In the genomic region with DNA sequence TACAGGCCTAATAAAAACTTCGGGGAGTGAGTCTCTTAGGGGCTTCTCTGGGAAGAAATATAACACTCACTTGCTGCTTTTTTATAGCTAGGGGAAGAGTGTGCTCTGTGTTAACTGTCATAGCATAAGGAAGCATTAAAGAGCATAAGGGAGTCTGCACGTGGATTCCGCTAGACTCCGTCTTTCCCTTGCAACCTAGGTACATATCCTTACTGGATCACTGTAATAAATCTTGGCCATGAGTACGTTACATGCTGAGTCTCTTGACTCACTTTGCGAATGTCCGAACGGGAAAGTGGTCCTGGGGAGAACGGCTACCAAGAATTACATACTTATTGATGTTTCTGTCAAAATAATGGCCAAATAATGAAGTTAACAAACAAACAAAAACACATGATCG, we compare ENCODE assay signal across 16 cellular contexts.
DNase-seq lines count a peak whose midpoint lies in the region; ATAC-seq, FAIRE-seq and TF ChIP-seq lines count a peak whose summit lies in the region.
"Had no signal": no experiment of that assay in that cellular context is flagged by ENCODE, and none has a peak within 500 bp of the region (broad histone marks: within the 10 kb centered on the region; RNA-seq: fewer than 3 reads in every experiment).

No MANE protein-coding gene starts in this region.

- FAIRE-seq in GM19239 (lab: Jason Lieb, UNC), result no peak
- FAIRE-seq: GM12878 had no signal

- no peak overlapping the region for H2BK12ac ChIP-seq in mesenchymal stem cell (ENCODE audit: low read length in 2 of 2)

- no peak overlapping the region for H3K23ac ChIP-seq in mesenchymal stem cell (ENCODE audit: low read length in 2 of 2)

- H2BK120ac ChIP-seq in mesenchymal stem cell (ENCODE audit: low read depth, low read length), result no peak overlapping the region

- H3K36me3 ChIP-seq in HEK293 (ENCODE audit: control insufficient read depth in 2 of 2, insufficient read depth in 1 of 2, low read length in 2 of 2) (no peaks in the 10 kb centered on the region), mesenchymal stem cell (ENCODE audit: control insufficient read depth in 1 of 2, insufficient read depth in 2 of 2, low read depth in 1 of 2, low read length in 2 of 2) (no peaks in the 10 kb centered on the region)

- no peak overlapping the region for H2AK5ac ChIP-seq in mesenchymal stem cell (ENCODE audit: low read length, severe bottlenecking)

- no peak overlapping the region for H3K9ac ChIP-seq in mesenchymal stem cell (ENCODE audit: low read length)

- no peak for DNase-seq in WTC11 (ENCODE audit: low spot score)
- no peak for DNase-seq in mesenchymal stem cell
- DNase-seq in T-helper 9 cell, result no peak
- DNase-seq in GM19239 (ENCODE audit: insufficient read length, low spot score), result no peak
- DNase-seq: C1 segment of cervical spinal cord; CD4-positive, alpha-beta memory T cell; COR-L47; DMS153; DMS79; EL; GDM1; H9 had no signal

- no peak overlapping the region for H2AFZ ChIP-seq in mesenchymal stem cell (ENCODE audit: low read depth, low read length)

- no peak overlapping the region for H4K8ac ChIP-seq in mesenchymal stem cell (ENCODE audit: low read length)

- H3K79me1 ChIP-seq in mesenchymal stem cell (replicated peaks; ENCODE audit: low read length, poor library complexity, severe bottlenecking), result no peaks in the 10 kb centered on the region

- POLR2A ChIA-PET in HEK293 (lab: Yijun Ruan, JAX) (no interaction called here), WTC11 (lab: Charles Lee) (no interaction called here)

- no peak overlapping the region for H3K4me3 Mint-ChIP-seq in WTC11
- H3K4me3 Mint-ChIP-seq: CD4-positive, alpha-beta memory T cell; H9 had no signal

- no peaks in the 10 kb centered on the region for H3K27me3 ChIP-seq in mesenchymal stem cell (ENCODE audit: control insufficient read depth in 1 of 2, insufficient read depth in 1 of 2, low read length in 2 of 2)

- H3K4ac ChIP-seq in mesenchymal stem cell (ENCODE audit: low read depth in 1 of 2, low read length in 2 of 2), result no peak overlapping the region

- no peaks in the 10 kb centered on the region for H3K9me3 ChIP-seq in HEK293 (ENCODE audit: control insufficient read depth, insufficient read depth, low read depth, low read length)
- no peaks in the 10 kb centered on the region for H3K9me3 ChIP-seq in mesenchymal stem cell (ENCODE audit: control insufficient read depth, low read length)

- peak overlapping the region; percentile 4 for H3K4me2 ChIP-seq in mesenchymal stem cell (ENCODE audit: low read length, poor library complexity, severe bottlenecking)

- no peak overlapping the region for H3K14ac ChIP-seq in mesenchymal stem cell (ENCODE audit: low read length in 2 of 2)

- no peak overlapping the region for H4K91ac ChIP-seq in mesenchymal stem cell (ENCODE audit: low read length)

- no peak overlapping the region for H2BK15ac ChIP-seq in mesenchymal stem cell (ENCODE audit: low read depth, poor library complexity, severe bottlenecking)

- no peaks in the 10 kb centered on the region for H3K27me3 Mint-ChIP-seq in WTC11 (ENCODE audit: low read depth)
- H3K27me3 Mint-ChIP-seq: CD4-positive, alpha-beta memory T cell had no signal

- ATAC-seq in WTC11, result no peak
- no peak for ATAC-seq in GM21717 (IDR thresholded peaks at IDR 0.05; ENCODE audit: unreplicated experiment)
- ATAC-seq: GM12878, HCT116 had no signal

- H3K27ac ChIP-seq in HEK293 (ENCODE audit: extremely low read depth, low read depth, low read length) (no peak overlapping the region), mesenchymal stem cell (ENCODE audit: low read length, poor library complexity, severe bottlenecking) (no peak overlapping the region)

- no peak overlapping the region for H3K18ac ChIP-seq in mesenchymal stem cell (ENCODE audit: low read depth in 1 of 2, low read length in 2 of 2)

- peak overlapping the region; percentile 58; the same call in 1 of the 2 replicates for H3K27ac Mint-ChIP-seq in WTC11
- H3K27ac Mint-ChIP-seq: CD4-positive, alpha-beta memory T cell had no signal

- H2BK5ac ChIP-seq in mesenchymal stem cell (ENCODE audit: low read depth, low read length, poor library complexity, severe bottlenecking), result no peak overlapping the region

- H3K4me3 ChIP-seq in HEK293 (ENCODE audit: low read depth, low read length) (no peak overlapping the region), mesenchymal stem cell (ENCODE audit: insufficient read depth in 1 of 2, low read depth in 1 of 2, low read length in 2 of 2) (no peak overlapping the region)
- H3K4me3 ChIP-seq: GM12878 had no signal

- H3K4me1 ChIP-seq in HEK293 (ENCODE audit: control insufficient read depth, insufficient read depth, low read length) (no peaks in the 10 kb centered on the region), mesenchymal stem cell (ENCODE audit: control insufficient read depth, insufficient read depth, low read depth, low read length) (no peaks in the 10 kb centered on the region)

- peaks cover 9% of the 10 kb centered on the region for H3K9me3 Mint-ChIP-seq in WTC11
- H3K9me3 Mint-ChIP-seq: H9 had no signal

- CTCF ChIA-PET in HEK293 (lab: Yijun Ruan, JAX) (interaction anchor here (1.4 kb wide), 1 partner anchor 14 kb away, joined by 3 read pairs; no protein-coding TSS in a partner anchor), WTC11 (lab: Charles Lee) (interaction anchor here (1.9 kb wide), 1 partner anchor 15 kb away, joined by 7 read pairs; no protein-coding TSS in a partner anchor)

- H3K4me1 Mint-ChIP-seq in WTC11, result peaks cover 3% of the 10 kb centered on the region
- H3K4me1 Mint-ChIP-seq: CD4-positive, alpha-beta memory T cell; H9 had no signal

- TF ChIP-seq CTCF in HEK293 (tag by site-specific recombination; IDR thresholded peaks at IDR 0.05) (no peak), WTC11 (IDR thresholded peaks at IDR 0.05) (no peak)

- WGBS in mesenchymal stem cell, result 31% methylated on average over 4 of the region's 10 CpGs

- no peaks in the 10 kb centered on the region for H3K36me3 Mint-ChIP-seq in WTC11
- H3K36me3 Mint-ChIP-seq: CD4-positive, alpha-beta memory T cell had no signal

TF ChIP-seq in HEK293, 187 proteins besides CTCF, POLR2A, EP300 and RAD21:
- TF ChIP-seq ZFP3 (tag by site-specific recombination; IDR thresholded peaks at IDR 0.05; ENCODE audit: low read depth) (no peak), TCF7L2 (IDR thresholded peaks at IDR 0.05; ENCODE audit: borderline replicate concordance, low read depth, low read length) (peak; percentile 47; the same call in 1 of the 2 replicates), TRIM28 (IDR thresholded peaks at IDR 0.05; ENCODE audit: borderline replicate concordance, low read length) (peak; percentile 96)

TF ChIP-seq in WTC11, 78 proteins besides CTCF, POLR2A, EP300 and RAD21 (continues in another document):
- TF ChIP-seq ZNF423 (CRISPR knock-in tag; IDR thresholded peaks at IDR 0.05) (no peak), E2F4 (CRISPR knock-in tag; IDR thresholded peaks at IDR 0.05; ENCODE audit: borderline replicate concordance, low read depth) (no peak), ZNF512 (CRISPR knock-in tag; IDR thresholded peaks at IDR 0.05; ENCODE audit: borderline replicate concordance) (no peak), ESRRA (CRISPR knock-in tag; IDR thresholded peaks at IDR 0.05; ENCODE audit: borderline replicate concordance) (no peak), CREB1 (CRISPR knock-in tag; IDR thresholded peaks at IDR 0.05) (no peak)
- TF ChIP-seq, protein P1, sequence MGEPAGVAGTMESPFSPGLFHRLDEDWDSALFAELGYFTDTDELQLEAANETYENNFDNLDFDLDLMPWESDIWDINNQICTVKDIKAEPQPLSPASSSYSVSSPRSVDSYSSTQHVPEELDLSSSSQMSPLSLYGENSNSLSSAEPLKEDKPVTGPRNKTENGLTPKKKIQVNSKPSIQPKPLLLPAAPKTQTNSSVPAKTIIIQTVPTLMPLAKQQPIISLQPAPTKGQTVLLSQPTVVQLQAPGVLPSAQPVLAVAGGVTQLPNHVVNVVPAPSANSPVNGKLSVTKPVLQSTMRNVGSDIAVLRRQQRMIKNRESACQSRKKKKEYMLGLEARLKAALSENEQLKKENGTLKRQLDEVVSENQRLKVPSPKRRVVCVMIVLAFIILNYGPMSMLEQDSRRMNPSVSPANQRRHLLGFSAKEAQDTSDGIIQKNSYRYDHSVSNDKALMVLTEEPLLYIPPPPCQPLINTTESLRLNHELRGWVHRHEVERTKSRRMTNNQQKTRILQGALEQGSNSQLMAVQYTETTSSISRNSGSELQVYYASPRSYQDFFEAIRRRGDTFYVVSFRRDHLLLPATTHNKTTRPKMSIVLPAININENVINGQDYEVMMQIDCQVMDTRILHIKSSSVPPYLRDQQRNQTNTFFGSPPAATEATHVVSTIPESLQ (CRISPR knock-in tag; IDR thresholded peaks at IDR 0.05), result no peak
- TF ChIP-seq, protein P2, sequence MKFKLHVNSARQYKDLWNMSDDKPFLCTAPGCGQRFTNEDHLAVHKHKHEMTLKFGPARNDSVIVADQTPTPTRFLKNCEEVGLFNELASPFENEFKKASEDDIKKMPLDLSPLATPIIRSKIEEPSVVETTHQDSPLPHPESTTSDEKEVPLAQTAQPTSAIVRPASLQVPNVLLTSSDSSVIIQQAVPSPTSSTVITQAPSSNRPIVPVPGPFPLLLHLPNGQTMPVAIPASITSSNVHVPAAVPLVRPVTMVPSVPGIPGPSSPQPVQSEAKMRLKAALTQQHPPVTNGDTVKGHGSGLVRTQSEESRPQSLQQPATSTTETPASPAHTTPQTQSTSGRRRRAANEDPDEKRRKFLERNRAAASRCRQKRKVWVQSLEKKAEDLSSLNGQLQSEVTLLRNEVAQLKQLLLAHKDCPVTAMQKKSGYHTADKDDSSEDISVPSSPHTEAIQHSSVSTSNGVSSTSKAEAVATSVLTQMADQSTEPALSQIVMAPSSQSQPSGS (CRISPR knock-in tag; IDR thresholded peaks at IDR 0.05; ENCODE audit: borderline replicate concordance, low read depth), result no peak
